15 cellular contexts compared by ENCODE assay signal in the genomic region with DNA sequence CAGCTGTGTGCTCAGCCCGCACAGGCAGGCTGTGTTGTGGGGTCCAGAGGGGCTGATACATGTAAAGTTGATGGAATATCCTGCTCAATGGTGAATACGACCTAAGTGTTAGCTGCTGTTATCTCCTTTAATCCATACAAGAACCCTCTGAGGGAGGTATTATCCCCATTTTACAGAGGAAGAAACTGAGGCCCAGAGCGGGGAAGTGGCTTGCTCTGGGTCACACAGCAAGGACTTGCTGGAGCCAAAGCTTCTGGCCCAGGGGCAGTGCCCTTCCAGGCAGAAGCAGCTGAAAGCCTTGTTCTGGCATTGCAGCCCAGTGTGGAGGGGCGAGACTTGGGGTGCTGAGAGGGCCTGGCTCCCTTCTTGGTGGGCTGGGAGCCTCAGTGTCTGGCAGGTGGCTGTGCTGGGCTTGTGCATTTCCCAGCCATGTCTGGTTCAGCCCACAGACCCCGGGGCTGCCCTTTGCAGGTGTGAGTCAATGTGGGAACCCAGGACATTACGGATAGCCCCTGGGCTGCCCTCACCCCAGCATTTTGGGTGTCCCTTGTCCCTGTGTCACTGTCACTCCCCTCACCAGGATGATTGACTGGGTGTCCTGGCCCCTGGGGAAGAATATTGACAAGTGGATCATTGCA.
"Had no signal": no experiment of that assay in that cellular context is flagged by ENCODE, and none has a peak within 500 bp of the region (broad histone marks: within the 10 kb centered on the region; RNA-seq: fewer than 3 reads in every experiment).

No MANE protein-coding gene starts in this region.

- H3K9me3 ChIP-seq: colonic mucosa, lower lobe of right lung had no signal

- H3K4me3 ChIP-seq: colonic mucosa, lower lobe of right lung had no signal

- H3K27me3 ChIP-seq: colonic mucosa, foreskin keratinocyte had no signal

- DNase-seq: activated naive CD4-positive, alpha-beta T cell treated with anti-CD3 and anti-CD28 coated beads for 36 hours; activated naive CD8-positive, alpha-beta T cell treated with anti-CD3 and anti-CD28 coated beads, Interleukin-2, amount 50 U/mL, for 24 hours; anterior cingulate cortex; caudate nucleus; colonic mucosa; foreskin keratinocyte; lower lobe of right lung; nephron progenitor cell; occipital lobe; retina; stimulated activated naive CD8-positive, alpha-beta T cell treated with anti-CD3 and anti-CD28 coated beads, Interleukin-15, amount 100 ng/mL, for 72 hours; T-helper 1 cell; T1000; trophoblast cell had no signal

- H3K27me3 Mint-ChIP-seq: activated naive CD8-positive, alpha-beta T cell treated with anti-CD3 and anti-CD28 coated beads, Interleukin-2, amount 50 U/mL, for 24 hours; brain; stimulated activated naive CD8-positive, alpha-beta T cell treated with anti-CD3 and anti-CD28 coated beads, Interleukin-15, amount 100 ng/mL, for 72 hours had no signal

- H3K27ac ChIP-seq: colonic mucosa, foreskin keratinocyte, lower lobe of right lung had no signal

- H3K9me3 Mint-ChIP-seq: activated naive CD4-positive, alpha-beta T cell treated with anti-CD3 and anti-CD28 coated beads for 36 hours; activated naive CD8-positive, alpha-beta T cell treated with anti-CD3 and anti-CD28 coated beads, Interleukin-2, amount 50 U/mL, for 24 hours; brain; nephron progenitor cell; stimulated activated naive CD8-positive, alpha-beta T cell treated with anti-CD3 and anti-CD28 coated beads, Interleukin-15, amount 100 ng/mL, for 72 hours had no signal

- H3K27ac Mint-ChIP-seq: activated naive CD4-positive, alpha-beta T cell treated with anti-CD3 and anti-CD28 coated beads for 36 hours; activated naive CD8-positive, alpha-beta T cell treated with anti-CD3 and anti-CD28 coated beads, Interleukin-2, amount 50 U/mL, for 24 hours; brain; nephron progenitor cell had no signal

- H3K4me1 ChIP-seq: colonic mucosa, lower lobe of right lung had no signal

- H3K36me3 ChIP-seq: colonic mucosa had no signal

- ATAC-seq: activated naive CD8-positive, alpha-beta T cell treated with anti-CD3 and anti-CD28 coated beads, Interleukin-2, amount 50 U/mL, for 24 hours; foreskin keratinocyte; lower lobe of right lung; stimulated activated naive CD8-positive, alpha-beta T cell treated with anti-CD3 and anti-CD28 coated beads, Interleukin-15, amount 100 ng/mL, for 72 hours had no signal

- H3K4me3 Mint-ChIP-seq: activated naive CD4-positive, alpha-beta T cell treated with anti-CD3 and anti-CD28 coated beads for 36 hours; activated naive CD8-positive, alpha-beta T cell treated with anti-CD3 and anti-CD28 coated beads, Interleukin-2, amount 50 U/mL, for 24 hours; brain; nephron progenitor cell; stimulated activated naive CD8-positive, alpha-beta T cell treated with anti-CD3 and anti-CD28 coated beads, Interleukin-15, amount 100 ng/mL, for 72 hours had no signal
